ENCODE assay signal across 2 cellular contexts in genomic region chr17:64544742-64545141, GRCh38.
TF ChIP-seq lines count a peak whose summit lies in the region.

No MANE protein-coding gene starts in this region.

TF ChIP-seq in IMR-90, 13 proteins besides CTCF, POLR2A, EP300 and RAD21:
- peak; percentile 85 for TF ChIP-seq MAFK (IDR thresholded peaks at IDR 0.05; ENCODE audit: low read depth, low read length)
- no peak for TF ChIP-seq BHLHE40 (IDR thresholded peaks at IDR 0.05; ENCODE audit: low read depth, low read length)
- no peak for TF ChIP-seq RCOR1 (IDR thresholded peaks at IDR 0.05; ENCODE audit: insufficient replicate concordance, low read length)

TF ChIP-seq in SK-N-SH, 30 proteins besides CTCF, POLR2A, EP300 and RAD21:
- TF ChIP-seq FOXJ3 (CRISPR knock-in tag; IDR thresholded peaks at IDR 0.05) (no peak), SMC3 (IDR thresholded peaks at IDR 0.05; ENCODE audit: low read depth, low read length) (no peak), TAF1 (IDR thresholded peaks at IDR 0.05; ENCODE audit: borderline replicate concordance, low read depth, low read length) (no peak), ELF1 (IDR thresholded peaks at IDR 0.05) (no peak), FOXM1 (IDR thresholded peaks at IDR 0.05; ENCODE audit: low read depth) (no peak), USF1 (IDR thresholded peaks at IDR 0.05; ENCODE audit: borderline replicate concordance, low read depth) (no peak), GABPA (IDR thresholded peaks at IDR 0.05; ENCODE audit: low read depth) (no peak), TCF12 (IDR thresholded peaks at IDR 0.05) (no peak), POLR2AphosphoS5 (IDR thresholded peaks at IDR 0.05; ENCODE audit: low read depth, low read length) (no peak), MAX (IDR thresholded peaks at IDR 0.05; ENCODE audit: low read depth) (no peak), RFX5 (IDR thresholded peaks at IDR 0.05; ENCODE audit: low read length) (no peak), ZBTB33 (IDR thresholded peaks at IDR 0.05; ENCODE audit: borderline replicate concordance, low read depth) (no peak), CHD2 (IDR thresholded peaks at IDR 0.05; ENCODE audit: low read length, partially characterized antibody) (no peak), MEF2A (IDR thresholded peaks at IDR 0.05; ENCODE audit: borderline replicate concordance, low read depth) (no peak), GATA2 (CRISPR knock-in tag; IDR thresholded peaks at IDR 0.05) (no peak), FOSL2 (IDR thresholded peaks at IDR 0.05; ENCODE audit: borderline replicate concordance, low read depth) (no peak), RCOR1 (IDR thresholded peaks at IDR 0.05; ENCODE audit: low read length) (no peak), IRF3 (IDR thresholded peaks at IDR 0.05; ENCODE audit: low read depth, low read length) (no peak), MXI1 (IDR thresholded peaks at IDR 0.05; ENCODE audit: low read depth, low read length) (no peak), PBX3 (IDR thresholded peaks at IDR 0.05) (no peak)
TF ChIP-seq in SK-N-SH: peak in this region for 0.
